ENCODE assay signal across 9 cellular contexts in the genomic region with DNA sequence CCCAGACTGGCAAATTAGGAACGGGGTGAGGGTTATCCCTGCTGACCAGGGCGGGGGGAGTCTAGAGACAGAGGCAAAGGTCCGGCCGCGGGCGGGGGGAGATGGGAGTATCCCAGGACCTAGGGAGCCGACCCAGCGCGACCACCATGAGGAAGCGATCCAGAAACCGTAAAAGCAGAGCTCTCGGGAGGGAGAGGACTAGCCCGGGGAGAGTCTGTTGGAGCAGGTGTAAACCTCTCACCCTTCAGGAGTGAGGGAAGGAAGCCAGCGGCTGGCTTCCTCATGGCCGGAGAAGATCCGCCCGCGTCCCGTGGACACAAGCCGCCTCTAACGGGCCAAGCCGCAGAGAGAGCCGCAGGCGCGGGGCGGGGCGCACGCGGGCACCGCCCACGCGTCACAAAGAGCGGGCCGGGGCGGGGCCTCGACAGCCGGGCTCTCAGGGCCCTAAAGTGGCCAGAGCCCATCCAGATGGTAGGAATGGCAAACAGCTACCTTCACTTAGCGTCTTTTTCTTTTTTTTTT. TPM values are rescaled to one million over a fixed set of nuclear protein-coding genes. Genes with fewer than 3 reads are reported as not detected.
DNase-seq lines count a peak whose midpoint lies in the region; ATAC-seq and TF ChIP-seq lines count a peak whose summit lies in the region.
"Had no signal": no experiment of that assay in that cellular context is flagged by ENCODE, and none has a peak within 500 bp of the region (broad histone marks: within the 10 kb centered on the region; RNA-seq: fewer than 3 reads in every experiment).

A gene (minus strand): TSS at position 350 of the 522 bp plus-strand sequence. CDS start 66 bp downstream, at position 284.

- TF ChIP-seq CTCF in IMR-90 (conservative IDR thresholded peaks at IDR 0.05; ENCODE audit: low read depth, low read length) (no peak), adrenal gland (IDR thresholded peaks at IDR 0.05) (no peak), heart right ventricle (IDR thresholded peaks at IDR 0.05) (no peak)

- H3K4me1 ChIP-seq in IMR-90 (ENCODE audit: control insufficient read depth, insufficient read depth, low read length) (no peaks in the 10 kb centered on the region), adrenal gland (replicated peaks in 1 of 2) (no peaks in the 10 kb centered on the region), heart right ventricle (peaks cover 0 to 33% (median 9%) of the 10 kb centered on the region in 9 donors), trophoblast cell (ENCODE audit: control insufficient read depth in 1 of 2, insufficient read depth in 2 of 2, low read length in 2 of 2) (no peaks in the 10 kb centered on the region)

- H4K8ac ChIP-seq in IMR-90 (ENCODE audit: low read depth in 2 of 2, low read length in 2 of 2) = peak within 1 kb of the TSS in 1 of 2 experiments; percentile 36; a peak in 2 of 4 replicates
- no peak within 1 kb of the TSS for H4K8ac ChIP-seq in trophoblast cell (ENCODE audit: low read depth, low read length)

- H2AK5ac ChIP-seq in IMR-90 (ENCODE audit: low read depth, low read length) = peak within 1 kb of the TSS; percentile 8; the same call in 1 of the 2 replicates
- H2AK5ac ChIP-seq in trophoblast cell (ENCODE audit: low read length) = no peak within 1 kb of the TSS

- no peaks in the 10 kb centered on the region for H4K20me1 ChIP-seq in IMR-90 (ENCODE audit: insufficient read depth, low read length)

- in situ Hi-C loops in Caki2 (cut with HindIII; ENCODE audit: low pct_unique_long_range_greater_than_20kb, low sequenced_read_pairs) (no loop called here), IMR-90 (cut with MboI; ENCODE audit: low sequenced_read_pairs) (no loop called here)

- H3K9ac ChIP-seq in IMR-90 (ENCODE audit: low read depth, low read length) (peak within 1 kb of the TSS; percentile 14; the same call in 1 of the 2 replicates), trophoblast cell (ENCODE audit: low read length) (no peak within 1 kb of the TSS)

- H3K56ac ChIP-seq in IMR-90 (ENCODE audit: extremely low read depth, insufficient read depth, low read length) = no peak within 1 kb of the TSS; the same call in 1 of the 2 replicates

- WGBS in IMR-90 (ENCODE audit: extremely low coverage in 2 of 2, insufficient read length in 1 of 2), 2 experiments = 16% methylated on average over 7 of the region's 38 CpGs; no CpG with 5 or more reads in 1 of the 2 experiments
- 3 to 6% (median 4%) methylated on average over 25 to 38 of the region's 38 CpGs for WGBS in adrenal gland, 4 donors
- 4 to 6% methylated on average over 38 of the region's 38 CpGs for WGBS in heart right ventricle, 2 donors
- WGBS in trophoblast cell (ENCODE audit: extremely low coverage, insufficient coverage, insufficient read length) = no CpG with 5 or more reads among the region's 38 CpGs

- no peak within 1 kb of the TSS for H4K5ac ChIP-seq in IMR-90 (ENCODE audit: low read depth, low read length)

- H3K14ac ChIP-seq in IMR-90 (replicated peaks; ENCODE audit: low read depth, low read length) (0 out of 2 replicates have a peak within 1 kb of the TSS, but pooled peaks have one; percentile 45), trophoblast cell (ENCODE audit: low read length) (no peak within 1 kb of the TSS)

- H3K9me3 ChIP-seq in IMR-90 (ENCODE audit: control insufficient read depth, insufficient read depth, low read length) = peaks cover 18% of the 10 kb centered on the region
- H3K9me3 ChIP-seq in adrenal gland (replicated peaks in 1 of 3) = no peaks in the 10 kb centered on the region
- H3K9me3 ChIP-seq in heart right ventricle = peaks cover 0 to 15% (median 0%) of the 10 kb centered on the region in 11 donors
- peaks cover 8% of the 10 kb centered on the region for H3K9me3 ChIP-seq in trophoblast cell (ENCODE audit: insufficient read depth, low read depth, low read length)

- H3K18ac ChIP-seq in IMR-90 (ENCODE audit: low read depth, low read length) = no peak within 1 kb of the TSS
- H3K18ac ChIP-seq in trophoblast cell (ENCODE audit: low read length) = no peak within 1 kb of the TSS

- H3K79me1 ChIP-seq in IMR-90 (ENCODE audit: low read depth in 1 of 2, low read length in 2 of 2) (no peaks in the 10 kb centered on the region), trophoblast cell (ENCODE audit: low read length) (no peaks in the 10 kb centered on the region)

- H3K27me3 ChIP-seq in IMR-90 (ENCODE audit: control insufficient read depth, insufficient read depth, low read length) (no peaks in the 10 kb centered on the region), adrenal gland (no peaks in the 10 kb centered on the region), heart right ventricle (no peaks in the 10 kb centered on the region), trophoblast cell (ENCODE audit: insufficient read depth, low read length) (no peaks in the 10 kb centered on the region)

- H4K12ac ChIP-seq in trophoblast cell (ENCODE audit: low read depth, low read length) = no peak within 1 kb of the TSS

- no peak within 1 kb of the TSS for H2BK5ac ChIP-seq in IMR-90 (ENCODE audit: low read depth, low read length, poor library complexity, severe bottlenecking)
- no peak within 1 kb of the TSS for H2BK5ac ChIP-seq in trophoblast cell (ENCODE audit: low read depth, low read length, poor library complexity)

- CTCF ChIA-PET in IMR-90 (lab: Yijun Ruan, JAX) = no interaction called here

- POLR2A ChIA-PET in IMR-90 (lab: Charles Lee; ENCODE audit: unreplicated experiment) = interaction anchor here (0.6 kb wide), 1 partner anchor 24 kb away, joined by 6 read pairs; no protein-coding TSS in a partner anchor

- H2BK120ac ChIP-seq in IMR-90 (ENCODE audit: low read depth, low read length) (no peak within 1 kb of the TSS), trophoblast cell (ENCODE audit: insufficient read depth, low read length, poor library complexity) (no peak within 1 kb of the TSS)

- DNase-seq in Caki2 (ENCODE audit: low read depth) (peak; percentile 38), IMR-90 (peak; percentile 14), adrenal gland (peak; percentile 74 to 85 (median 75)), heart right ventricle (peak; percentile 74 to 87), trophoblast cell (peak; percentile 79 to 90), NCI-H226 (no peak)

- no peak within 1 kb of the TSS for H4K91ac ChIP-seq in IMR-90 (ENCODE audit: insufficient read depth, low read depth, low read length)
- no peak within 1 kb of the TSS for H4K91ac ChIP-seq in trophoblast cell (ENCODE audit: low read depth, low read length)

- no peaks in the 10 kb centered on the region for H3K79me2 ChIP-seq in trophoblast cell (ENCODE audit: control insufficient read depth, insufficient read depth, low read length, poor library complexity)

- TF ChIP-seq RAD21 in IMR-90 (IDR thresholded peaks at IDR 0.05; ENCODE audit: low read length) = no peak

- no peak within 1 kb of the TSS for H2BK15ac ChIP-seq in IMR-90 (ENCODE audit: low read depth, low read length)

- H2BK12ac ChIP-seq in trophoblast cell (ENCODE audit: low read length) = no peak within 1 kb of the TSS

- H3K4me3 ChIP-seq in IMR-90 (ENCODE audit: insufficient read depth, low read depth, low read length) = peak within 1 kb of the TSS; percentile 38; the same call in 1 of the 2 replicates
- peak within 1 kb of the TSS in 2 of 4 donors; percentile 15 to 54 for H3K4me3 ChIP-seq in adrenal gland
- peak within 1 kb of the TSS in 9 of 10 donors; percentile 35 to 63 (median 56) for H3K4me3 ChIP-seq in heart right ventricle
- no peak within 1 kb of the TSS for H3K4me3 ChIP-seq in trophoblast cell (ENCODE audit: low read depth, low read length)

- H3K36me3 ChIP-seq in IMR-90 (ENCODE audit: control insufficient read depth, insufficient read depth, low read length) (peaks cover 29% of the 10 kb centered on the region), adrenal gland (replicated peaks in 1 of 2) (peaks cover 0 to 25% of the 10 kb centered on the region in 2 donors), heart right ventricle (peaks cover 0 to 44% (median 17%) of the 10 kb centered on the region in 9 donors), trophoblast cell (ENCODE audit: control insufficient read depth in 1 of 2, insufficient read depth in 2 of 2, low read length in 2 of 2) (peaks cover 17 to 27% of the 10 kb centered on the region in 2 experiments)

- intact Hi-C loops in IMR-90 (cut with micrococcal nuclease) = no loop called here
- intact Hi-C loops in adrenal gland (cut with DNase I) = no loop called here
- intact Hi-C loops in heart right ventricle (cut with DNase I) = no loop called here

- no peak within 1 kb of the TSS for H3K4ac ChIP-seq in IMR-90 (ENCODE audit: low read depth, low read length)
- no peak within 1 kb of the TSS for H3K4ac ChIP-seq in trophoblast cell (ENCODE audit: low read depth, low read length)

- peak within 1 kb of the TSS; percentile 71 for H3K4me2 ChIP-seq in IMR-90 (ENCODE audit: low read depth, low read length)
- H3K4me2 ChIP-seq in trophoblast cell (ENCODE audit: low read length) = peak within 1 kb of the TSS; percentile 47

- dilution Hi-C loops in IMR-90 (cut with HindIII; ENCODE audit: low sequenced_read_pairs, unreplicated experiment) = no loop called here

- H3K23ac ChIP-seq in IMR-90 (ENCODE audit: low read depth, low read length) (no peak within 1 kb of the TSS), trophoblast cell (ENCODE audit: low read length) (no peak within 1 kb of the TSS)

- ATAC-seq in IMR-90 (ENCODE audit: low read depth) = peak; percentile 91
- peak; percentile 88 to 96 (median 92) for ATAC-seq in heart right ventricle
- no peak for ATAC-seq in GM19035 (IDR thresholded peaks at IDR 0.05; ENCODE audit: unreplicated experiment)
- ATAC-seq in HG03460 (IDR thresholded peaks at IDR 0.05; ENCODE audit: unreplicated experiment) = no peak

- H2BK20ac ChIP-seq in IMR-90 (ENCODE audit: low read depth, low read length) = no peak within 1 kb of the TSS

- H2AK9ac ChIP-seq in IMR-90 (replicated peaks; ENCODE audit: low read depth, low read length, poor library complexity) = peak within 1 kb of the TSS; percentile 78

- no peak for TF ChIP-seq POLR2A in IMR-90 (IDR thresholded peaks at IDR 0.05; ENCODE audit: low read depth, low read length)
- TF ChIP-seq POLR2A in adrenal gland (IDR thresholded peaks at IDR 0.05) = peak in 1 of 2 donors; percentile 15

- H3K9me1 ChIP-seq in IMR-90 (ENCODE audit: insufficient read depth, low read length) = no peaks in the 10 kb centered on the region

- H3K27ac ChIP-seq in IMR-90 (ENCODE audit: insufficient read depth, low read length) (no peak within 1 kb of the TSS), adrenal gland (peak within 1 kb of the TSS in 2 of 5 donors; percentile 41 to 49), heart right ventricle (peak within 1 kb of the TSS in 7 of 10 donors; percentile 38 to 85 (median 49)), trophoblast cell (ENCODE audit: low read depth, low read length) (no peak within 1 kb of the TSS)

- no TSS peak for BruUV-seq in IMR-90 (replicated peaks; lab: Mats Ljungman, UMichigan)

- H2AFZ ChIP-seq in IMR-90 (replicated peaks; ENCODE audit: low read length, poor library complexity) (peak within 1 kb of the TSS; percentile 88), trophoblast cell (ENCODE audit: insufficient read depth, low read length, poor library complexity) (no peak within 1 kb of the TSS)

RNA-seq across cellular contexts. Expression of the gene that starts here (rescaled TPM):
- 1.9 TPM in 1 of 2 replicates, not detected in the other for total RNA-seq in Caki2 (2014; rRNA removed; shearing (Covaris generic); ENCODE audit: low replicate concordance)
- total RNA-seq in IMR-90 (2012; rRNA removed) = not detected in 2 replicates
- 0.27 and 0.38 TPM in 2 replicates for polyA plus RNA-seq in IMR-90 (2012; rRNA removed)
- 0.15 and 1.9 TPM in 2 replicates for polyA plus RNA-seq in IMR-90 (2012; cell fraction: cytosol; rRNA removed)
- polyA plus RNA-seq in IMR-90 (2012; cell fraction: nucleus; rRNA removed; ENCODE audit: low replicate concordance) = 0.88 and 1.2 TPM in 2 replicates
- total RNA-seq in adrenal gland = 1 to 10 TPM in 6 of 8 donors, under 1 TPM in 2; 0.36 to 3.1 (median 1.5) TPM
- polyA plus RNA-seq in adrenal gland = 1 to 10 TPM in 1 of 3 donors, under 1 TPM in 2; 0.91 to 2.8 (median 0.99) TPM
- total RNA-seq in heart right ventricle = 1 to 10 TPM in 4 of 10 donors, under 1 TPM in 5, not detected in 1; 0.25 to 4.1 (median 0.79) TPM
- under 1 TPM; 0.29 to 0.43 TPM for polyA plus RNA-seq in heart right ventricle
- 0.53 and 0.65 TPM in 2 replicates for polyA plus RNA-seq in trophoblast cell (2013)
- total RNA-seq: HT1080 had no signal

Comparison
In these comparisons a context has a peak if more than half of its experiments do, and no peak if none do; other contexts are left out.
1. ATAC-seq: peak in IMR-90 (single experiment) and heart right ventricle (8 of 8); none in GM19035 (single experiment) and HG03460 (single experiment).
2. H3K27ac ChIP-seq: peak in heart right ventricle (7 of 10); none in IMR-90 (single experiment) and trophoblast cell (single experiment).